In the genomic region with DNA sequence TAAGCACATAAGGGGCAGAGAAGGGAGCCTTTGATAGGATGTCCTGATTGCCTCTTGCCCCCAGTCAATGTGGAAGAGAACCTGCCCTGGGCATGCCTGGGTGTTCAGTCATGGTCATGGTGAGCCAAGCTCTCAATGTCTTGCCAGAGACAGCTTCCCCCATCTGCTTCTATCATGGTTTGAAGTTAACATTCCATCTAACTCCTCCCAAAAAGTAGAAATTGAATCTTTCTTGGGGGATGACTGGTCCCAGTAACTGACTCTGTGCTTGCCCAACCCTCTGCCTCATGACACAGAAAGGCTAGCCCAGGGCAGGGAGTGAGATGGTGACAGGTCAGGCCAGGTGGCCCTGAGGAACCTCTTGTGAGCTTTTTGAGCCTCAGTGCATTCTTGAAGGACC, we compare ENCODE assay signal across 2 cellular contexts.
TF ChIP-seq lines count a peak whose summit lies in the region.

No MANE protein-coding gene starts in this region.

TF ChIP-seq in IMR-90, 13 proteins besides CTCF, POLR2A, EP300 and RAD21 (continued from another document):
- TF ChIP-seq BHLHE40 (IDR thresholded peaks at IDR 0.05; ENCODE audit: low read depth, low read length) (no peak), RCOR1 (IDR thresholded peaks at IDR 0.05; ENCODE audit: insufficient replicate concordance, low read length) (no peak), MAZ (IDR thresholded peaks at IDR 0.05; ENCODE audit: borderline replicate concordance, low read depth, low read length) (no peak), NFE2L2 (IDR thresholded peaks at IDR 0.05; ENCODE audit: low read depth, low read length) (no peak), SMC3 (IDR thresholded peaks at IDR 0.05; ENCODE audit: low read depth, low read length) (no peak), FOS (IDR thresholded peaks at IDR 0.05; ENCODE audit: low read depth, low read length) (no peak), RFX5 (IDR thresholded peaks at IDR 0.05; ENCODE audit: low read depth, low read length) (no peak)
- TF ChIP-seq, protein P1, sequence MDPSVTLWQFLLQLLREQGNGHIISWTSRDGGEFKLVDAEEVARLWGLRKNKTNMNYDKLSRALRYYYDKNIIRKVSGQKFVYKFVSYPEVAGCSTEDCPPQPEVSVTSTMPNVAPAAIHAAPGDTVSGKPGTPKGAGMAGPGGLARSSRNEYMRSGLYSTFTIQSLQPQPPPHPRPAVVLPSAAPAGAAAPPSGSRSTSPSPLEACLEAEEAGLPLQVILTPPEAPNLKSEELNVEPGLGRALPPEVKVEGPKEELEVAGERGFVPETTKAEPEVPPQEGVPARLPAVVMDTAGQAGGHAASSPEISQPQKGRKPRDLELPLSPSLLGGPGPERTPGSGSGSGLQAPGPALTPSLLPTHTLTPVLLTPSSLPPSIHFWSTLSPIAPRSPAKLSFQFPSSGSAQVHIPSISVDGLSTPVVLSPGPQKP (IDR thresholded peaks at IDR 0.05; ENCODE audit: borderline replicate concordance, low read depth, low read length): no peak

TF ChIP-seq in WTC11, 78 proteins besides CTCF, POLR2A, EP300 and RAD21 (continued from another document):
- TF ChIP-seq, protein P2, sequence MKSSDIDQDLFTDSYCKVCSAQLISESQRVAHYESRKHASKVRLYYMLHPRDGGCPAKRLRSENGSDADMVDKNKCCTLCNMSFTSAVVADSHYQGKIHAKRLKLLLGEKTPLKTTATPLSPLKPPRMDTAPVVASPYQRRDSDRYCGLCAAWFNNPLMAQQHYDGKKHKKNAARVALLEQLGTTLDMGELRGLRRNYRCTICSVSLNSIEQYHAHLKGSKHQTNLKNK (CRISPR knock-in tag; IDR thresholded peaks at IDR 0.05): no peak
- TF ChIP-seq, protein P3, sequence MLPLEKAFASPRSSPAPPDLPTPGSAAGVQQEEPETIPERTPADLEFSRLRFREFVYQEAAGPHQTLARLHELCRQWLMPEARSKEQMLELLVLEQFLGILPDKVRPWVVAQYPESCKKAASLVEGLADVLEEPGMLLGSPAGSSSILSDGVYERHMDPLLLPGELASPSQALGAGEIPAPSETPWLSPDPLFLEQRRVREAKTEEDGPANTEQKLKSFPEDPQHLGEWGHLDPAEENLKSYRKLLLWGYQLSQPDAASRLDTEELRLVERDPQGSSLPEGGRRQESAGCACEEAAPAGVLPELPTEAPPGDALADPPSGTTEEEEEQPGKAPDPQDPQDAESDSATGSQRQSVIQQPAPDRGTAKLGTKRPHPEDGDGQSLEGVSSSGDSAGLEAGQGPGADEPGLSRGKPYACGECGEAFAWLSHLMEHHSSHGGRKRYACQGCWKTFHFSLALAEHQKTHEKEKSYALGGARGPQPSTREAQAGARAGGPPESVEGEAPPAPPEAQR (CRISPR knock-in tag; IDR thresholded peaks at IDR 0.05): no peak
- no peak for TF ChIP-seq MYBL2 (CRISPR knock-in tag; IDR thresholded peaks at IDR 0.05)
- no peak for TF ChIP-seq NFATC4 (CRISPR knock-in tag; IDR thresholded peaks at IDR 0.05)
- TF ChIP-seq, protein P4, sequence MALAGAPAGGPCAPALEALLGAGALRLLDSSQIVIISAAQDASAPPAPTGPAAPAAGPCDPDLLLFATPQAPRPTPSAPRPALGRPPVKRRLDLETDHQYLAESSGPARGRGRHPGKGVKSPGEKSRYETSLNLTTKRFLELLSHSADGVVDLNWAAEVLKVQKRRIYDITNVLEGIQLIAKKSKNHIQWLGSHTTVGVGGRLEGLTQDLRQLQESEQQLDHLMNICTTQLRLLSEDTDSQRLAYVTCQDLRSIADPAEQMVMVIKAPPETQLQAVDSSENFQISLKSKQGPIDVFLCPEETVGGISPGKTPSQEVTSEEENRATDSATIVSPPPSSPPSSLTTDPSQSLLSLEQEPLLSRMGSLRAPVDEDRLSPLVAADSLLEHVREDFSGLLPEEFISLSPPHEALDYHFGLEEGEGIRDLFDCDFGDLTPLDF (CRISPR knock-in tag; IDR thresholded peaks at IDR 0.05): no peak
- TF ChIP-seq, protein P5, sequence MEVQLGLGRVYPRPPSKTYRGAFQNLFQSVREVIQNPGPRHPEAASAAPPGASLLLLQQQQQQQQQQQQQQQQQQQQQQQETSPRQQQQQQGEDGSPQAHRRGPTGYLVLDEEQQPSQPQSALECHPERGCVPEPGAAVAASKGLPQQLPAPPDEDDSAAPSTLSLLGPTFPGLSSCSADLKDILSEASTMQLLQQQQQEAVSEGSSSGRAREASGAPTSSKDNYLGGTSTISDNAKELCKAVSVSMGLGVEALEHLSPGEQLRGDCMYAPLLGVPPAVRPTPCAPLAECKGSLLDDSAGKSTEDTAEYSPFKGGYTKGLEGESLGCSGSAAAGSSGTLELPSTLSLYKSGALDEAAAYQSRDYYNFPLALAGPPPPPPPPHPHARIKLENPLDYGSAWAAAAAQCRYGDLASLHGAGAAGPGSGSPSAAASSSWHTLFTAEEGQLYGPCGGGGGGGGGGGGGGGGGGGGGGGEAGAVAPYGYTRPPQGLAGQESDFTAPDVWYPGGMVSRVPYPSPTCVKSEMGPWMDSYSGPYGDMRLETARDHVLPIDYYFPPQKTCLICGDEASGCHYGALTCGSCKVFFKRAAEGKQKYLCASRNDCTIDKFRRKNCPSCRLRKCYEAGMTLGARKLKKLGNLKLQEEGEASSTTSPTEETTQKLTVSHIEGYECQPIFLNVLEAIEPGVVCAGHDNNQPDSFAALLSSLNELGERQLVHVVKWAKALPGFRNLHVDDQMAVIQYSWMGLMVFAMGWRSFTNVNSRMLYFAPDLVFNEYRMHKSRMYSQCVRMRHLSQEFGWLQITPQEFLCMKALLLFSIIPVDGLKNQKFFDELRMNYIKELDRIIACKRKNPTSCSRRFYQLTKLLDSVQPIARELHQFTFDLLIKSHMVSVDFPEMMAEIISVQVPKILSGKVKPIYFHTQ (CRISPR knock-in tag; IDR thresholded peaks at IDR 0.05): no peak
- TF ChIP-seq, protein P6, sequence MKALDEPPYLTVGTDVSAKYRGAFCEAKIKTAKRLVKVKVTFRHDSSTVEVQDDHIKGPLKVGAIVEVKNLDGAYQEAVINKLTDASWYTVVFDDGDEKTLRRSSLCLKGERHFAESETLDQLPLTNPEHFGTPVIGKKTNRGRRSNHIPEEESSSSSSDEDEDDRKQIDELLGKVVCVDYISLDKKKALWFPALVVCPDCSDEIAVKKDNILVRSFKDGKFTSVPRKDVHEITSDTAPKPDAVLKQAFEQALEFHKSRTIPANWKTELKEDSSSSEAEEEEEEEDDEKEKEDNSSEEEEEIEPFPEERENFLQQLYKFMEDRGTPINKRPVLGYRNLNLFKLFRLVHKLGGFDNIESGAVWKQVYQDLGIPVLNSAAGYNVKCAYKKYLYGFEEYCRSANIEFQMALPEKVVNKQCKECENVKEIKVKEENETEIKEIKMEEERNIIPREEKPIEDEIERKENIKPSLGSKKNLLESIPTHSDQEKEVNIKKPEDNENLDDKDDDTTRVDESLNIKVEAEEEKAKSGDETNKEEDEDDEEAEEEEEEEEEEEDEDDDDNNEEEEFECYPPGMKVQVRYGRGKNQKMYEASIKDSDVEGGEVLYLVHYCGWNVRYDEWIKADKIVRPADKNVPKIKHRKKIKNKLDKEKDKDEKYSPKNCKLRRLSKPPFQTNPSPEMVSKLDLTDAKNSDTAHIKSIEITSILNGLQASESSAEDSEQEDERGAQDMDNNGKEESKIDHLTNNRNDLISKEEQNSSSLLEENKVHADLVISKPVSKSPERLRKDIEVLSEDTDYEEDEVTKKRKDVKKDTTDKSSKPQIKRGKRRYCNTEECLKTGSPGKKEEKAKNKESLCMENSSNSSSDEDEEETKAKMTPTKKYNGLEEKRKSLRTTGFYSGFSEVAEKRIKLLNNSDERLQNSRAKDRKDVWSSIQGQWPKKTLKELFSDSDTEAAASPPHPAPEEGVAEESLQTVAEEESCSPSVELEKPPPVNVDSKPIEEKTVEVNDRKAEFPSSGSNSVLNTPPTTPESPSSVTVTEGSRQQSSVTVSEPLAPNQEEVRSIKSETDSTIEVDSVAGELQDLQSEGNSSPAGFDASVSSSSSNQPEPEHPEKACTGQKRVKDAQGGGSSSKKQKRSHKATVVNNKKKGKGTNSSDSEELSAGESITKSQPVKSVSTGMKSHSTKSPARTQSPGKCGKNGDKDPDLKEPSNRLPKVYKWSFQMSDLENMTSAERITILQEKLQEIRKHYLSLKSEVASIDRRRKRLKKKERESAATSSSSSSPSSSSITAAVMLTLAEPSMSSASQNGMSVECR (CRISPR knock-in tag; IDR thresholded peaks at IDR 0.05; ENCODE audit: borderline replicate concordance): no peak
- TF ChIP-seq, protein P7, sequence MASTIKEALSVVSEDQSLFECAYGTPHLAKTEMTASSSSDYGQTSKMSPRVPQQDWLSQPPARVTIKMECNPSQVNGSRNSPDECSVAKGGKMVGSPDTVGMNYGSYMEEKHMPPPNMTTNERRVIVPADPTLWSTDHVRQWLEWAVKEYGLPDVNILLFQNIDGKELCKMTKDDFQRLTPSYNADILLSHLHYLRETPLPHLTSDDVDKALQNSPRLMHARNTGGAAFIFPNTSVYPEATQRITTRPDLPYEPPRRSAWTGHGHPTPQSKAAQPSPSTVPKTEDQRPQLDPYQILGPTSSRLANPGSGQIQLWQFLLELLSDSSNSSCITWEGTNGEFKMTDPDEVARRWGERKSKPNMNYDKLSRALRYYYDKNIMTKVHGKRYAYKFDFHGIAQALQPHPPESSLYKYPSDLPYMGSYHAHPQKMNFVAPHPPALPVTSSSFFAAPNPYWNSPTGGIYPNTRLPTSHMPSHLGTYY (CRISPR knock-in tag; IDR thresholded peaks at IDR 0.05): no peak
- TF ChIP-seq, protein P8, sequence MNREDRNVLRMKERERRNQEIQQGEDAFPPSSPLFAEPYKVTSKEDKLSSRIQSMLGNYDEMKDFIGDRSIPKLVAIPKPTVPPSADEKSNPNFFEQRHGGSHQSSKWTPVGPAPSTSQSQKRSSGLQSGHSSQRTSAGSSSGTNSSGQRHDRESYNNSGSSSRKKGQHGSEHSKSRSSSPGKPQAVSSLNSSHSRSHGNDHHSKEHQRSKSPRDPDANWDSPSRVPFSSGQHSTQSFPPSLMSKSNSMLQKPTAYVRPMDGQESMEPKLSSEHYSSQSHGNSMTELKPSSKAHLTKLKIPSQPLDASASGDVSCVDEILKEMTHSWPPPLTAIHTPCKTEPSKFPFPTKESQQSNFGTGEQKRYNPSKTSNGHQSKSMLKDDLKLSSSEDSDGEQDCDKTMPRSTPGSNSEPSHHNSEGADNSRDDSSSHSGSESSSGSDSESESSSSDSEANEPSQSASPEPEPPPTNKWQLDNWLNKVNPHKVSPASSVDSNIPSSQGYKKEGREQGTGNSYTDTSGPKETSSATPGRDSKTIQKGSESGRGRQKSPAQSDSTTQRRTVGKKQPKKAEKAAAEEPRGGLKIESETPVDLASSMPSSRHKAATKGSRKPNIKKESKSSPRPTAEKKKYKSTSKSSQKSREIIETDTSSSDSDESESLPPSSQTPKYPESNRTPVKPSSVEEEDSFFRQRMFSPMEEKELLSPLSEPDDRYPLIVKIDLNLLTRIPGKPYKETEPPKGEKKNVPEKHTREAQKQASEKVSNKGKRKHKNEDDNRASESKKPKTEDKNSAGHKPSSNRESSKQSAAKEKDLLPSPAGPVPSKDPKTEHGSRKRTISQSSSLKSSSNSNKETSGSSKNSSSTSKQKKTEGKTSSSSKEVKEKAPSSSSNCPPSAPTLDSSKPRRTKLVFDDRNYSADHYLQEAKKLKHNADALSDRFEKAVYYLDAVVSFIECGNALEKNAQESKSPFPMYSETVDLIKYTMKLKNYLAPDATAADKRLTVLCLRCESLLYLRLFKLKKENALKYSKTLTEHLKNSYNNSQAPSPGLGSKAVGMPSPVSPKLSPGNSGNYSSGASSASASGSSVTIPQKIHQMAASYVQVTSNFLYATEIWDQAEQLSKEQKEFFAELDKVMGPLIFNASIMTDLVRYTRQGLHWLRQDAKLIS (CRISPR knock-in tag; IDR thresholded peaks at IDR 0.05; ENCODE audit: borderline replicate concordance): no peak
- TF ChIP-seq, protein P9, sequence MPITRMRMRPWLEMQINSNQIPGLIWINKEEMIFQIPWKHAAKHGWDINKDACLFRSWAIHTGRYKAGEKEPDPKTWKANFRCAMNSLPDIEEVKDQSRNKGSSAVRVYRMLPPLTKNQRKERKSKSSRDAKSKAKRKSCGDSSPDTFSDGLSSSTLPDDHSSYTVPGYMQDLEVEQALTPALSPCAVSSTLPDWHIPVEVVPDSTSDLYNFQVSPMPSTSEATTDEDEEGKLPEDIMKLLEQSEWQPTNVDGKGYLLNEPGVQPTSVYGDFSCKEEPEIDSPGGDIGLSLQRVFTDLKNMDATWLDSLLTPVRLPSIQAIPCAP (CRISPR knock-in tag; IDR thresholded peaks at IDR 0.05): no peak
